Comparison of ENCODE assay signal across 14 cellular contexts in genomic region chr12:121196902-121197301, GRCh38. TPM values are rescaled to one million over a fixed set of nuclear protein-coding genes. Genes with fewer than 3 reads are reported as not detected.
DNase-seq lines count a peak whose midpoint lies in the region; ATAC-seq and TF ChIP-seq lines count a peak whose summit lies in the region.
"Had no signal": no experiment of that assay in that cellular context is flagged by ENCODE, and none has a peak within 500 bp of the region (broad histone marks: within the 10 kb centered on the region; RNA-seq: fewer than 3 reads in every experiment).

No MANE protein-coding gene starts in this region.

- H3K4me1 ChIP-seq in upper lobe of right lung (no peaks in the 10 kb centered on the region), SJCRH30 (peaks cover 14% of the 10 kb centered on the region)

- peak overlapping the region in 1 of 2 donors; percentile 1 for H3K4me3 Mint-ChIP-seq in stimulated activated naive CD8-positive, alpha-beta T cell treated with anti-CD3 and anti-CD28 coated beads, Interleukin-15, amount 100 ng/mL, for 72 hours
- H3K4me3 Mint-ChIP-seq: HFFc6; stimulated activated effector memory CD8-positive, alpha-beta T cell treated with anti-CD3 and anti-CD28 coated beads, Interleukin-12 subunit alpha, Interleukin-12 subunit beta, amount 100 ng/mL, for 72 hours had no signal

- H3K4me3 ChIP-seq in upper lobe of right lung (no peak overlapping the region), SJCRH30 (no peak overlapping the region)

- no peak for TF ChIP-seq CTCF in upper lobe of right lung (IDR thresholded peaks at IDR 0.05)

- no peaks in the 10 kb centered on the region for H3K9me3 ChIP-seq in upper lobe of right lung
- H3K9me3 ChIP-seq in SJCRH30 (replicated peaks) = no peaks in the 10 kb centered on the region

- no peaks in the 10 kb centered on the region for H3K9me3 Mint-ChIP-seq in stimulated activated naive CD8-positive, alpha-beta T cell treated with anti-CD3 and anti-CD28 coated beads, Interleukin-15, amount 100 ng/mL, for 72 hours
- H3K9me3 Mint-ChIP-seq: CD4-positive, CD25-positive, alpha-beta regulatory T cell; HFFc6; stimulated activated effector memory CD8-positive, alpha-beta T cell treated with anti-CD3 and anti-CD28 coated beads, Interleukin-12 subunit alpha, Interleukin-12 subunit beta, amount 100 ng/mL, for 72 hours had no signal

- DNase-seq in stimulated activated naive CD8-positive, alpha-beta T cell treated with anti-CD3 and anti-CD28 coated beads, Interleukin-15, Interleukin-2, amounts not matched to agents 100 U/mL and 50 U/mL, for 24 hours = no peak
- DNase-seq in stimulated activated naive CD8-positive, alpha-beta T cell treated with anti-CD3 and anti-CD28 coated beads, Interleukin-15, amount 100 ng/mL, for 72 hours = no peak
- DNase-seq in SIG-M5 treated with dmso at 0.1 percent for 504 hours (lab: John Stamatoyannopoulos, UW; ENCODE audit: unreplicated experiment) (peak; percentile 97), globus pallidus (ENCODE audit: low spot score) (peak; percentile 55), upper lobe of right lung (no peak), NCI-H2196 (lab: John Stamatoyannopoulos, UW; ENCODE audit: unreplicated experiment) (no peak), SJCRH30 (no peak)
- DNase-seq: activated effector memory CD4-positive, alpha-beta T cell treated with Interleukin-2 at 50 U/mL for 16 hours; HFFc6; NCI-H1105 treated with DMSO at 0.1 percent for 48 hours; NCI-H82 had no signal

- H3K27me3 ChIP-seq in upper lobe of right lung = no peaks in the 10 kb centered on the region
- H3K27me3 ChIP-seq in SJCRH30 = no peaks in the 10 kb centered on the region

- intact Hi-C loops in upper lobe of right lung (cut with DNase I) = no loop called here

- peak; percentile 43 for ATAC-seq in stimulated activated naive CD8-positive, alpha-beta T cell treated with anti-CD3 and anti-CD28 coated beads, Interleukin-15, Interleukin-2, amounts not matched to agents 100 U/mL and 50 U/mL, for 24 hours
- ATAC-seq in stimulated activated naive CD8-positive, alpha-beta T cell treated with anti-CD3 and anti-CD28 coated beads, Interleukin-15, amount 100 ng/mL, for 72 hours = no peak
- ATAC-seq in upper lobe of right lung (peak; percentile 94), HG03139 (IDR thresholded peaks at IDR 0.05; ENCODE audit: unreplicated experiment) (no peak)
- ATAC-seq: stimulated activated effector memory CD8-positive, alpha-beta T cell treated with anti-CD3 and anti-CD28 coated beads, Interleukin-12 subunit alpha, Interleukin-12 subunit beta, amount 100 ng/mL, for 72 hours had no signal

- peak overlapping the region in 1 of 2 donors; percentile 44 for H3K27ac Mint-ChIP-seq in stimulated activated naive CD8-positive, alpha-beta T cell treated with anti-CD3 and anti-CD28 coated beads, Interleukin-15, amount 100 ng/mL, for 72 hours
- H3K27ac Mint-ChIP-seq: HFFc6; stimulated activated effector memory CD8-positive, alpha-beta T cell treated with anti-CD3 and anti-CD28 coated beads, Interleukin-12 subunit alpha, Interleukin-12 subunit beta, amount 100 ng/mL, for 72 hours had no signal

- H3K27me3 Mint-ChIP-seq in stimulated activated naive CD8-positive, alpha-beta T cell treated with anti-CD3 and anti-CD28 coated beads, Interleukin-15, amount 100 ng/mL, for 72 hours = no peaks in the 10 kb centered on the region

- H3K36me3 ChIP-seq in upper lobe of right lung = no peaks in the 10 kb centered on the region
- no peaks in the 10 kb centered on the region for H3K36me3 ChIP-seq in SJCRH30

- H3K4me1 Mint-ChIP-seq in stimulated activated naive CD8-positive, alpha-beta T cell treated with anti-CD3 and anti-CD28 coated beads, Interleukin-15, amount 100 ng/mL, for 72 hours = peaks cover 6% of the 10 kb centered on the region
- H3K4me1 Mint-ChIP-seq: stimulated activated effector memory CD8-positive, alpha-beta T cell treated with anti-CD3 and anti-CD28 coated beads, Interleukin-12 subunit alpha, Interleukin-12 subunit beta, amount 100 ng/mL, for 72 hours had no signal

- H3K27ac ChIP-seq in upper lobe of right lung (no peak overlapping the region), SJCRH30 (no peak overlapping the region)

RNA-seq across cellular contexts. Expression of gene P2RX4, which starts 13.0 kb away (rescaled TPM):
- 55.8 TPM for total RNA-seq in upper lobe of right lung
- total RNA-seq in SJCRH30 (2014; rRNA removed; shearing (Covaris generic)) = 5.7 and 6.1 TPM in 2 replicates

Comparison
In these comparisons a context has a peak if more than half of its experiments do, and no peak if none do; other contexts are left out.
1. ATAC-seq: peak in stimulated activated naive CD8-positive, alpha-beta T cell treated with anti-CD3 and anti-CD28 coated beads, Interleukin-15, Interleukin-2, amounts not matched to agents 100 U/mL and 50 U/mL, for 24 hours (single experiment) and upper lobe of right lung (single experiment); none in stimulated activated naive CD8-positive, alpha-beta T cell treated with anti-CD3 and anti-CD28 coated beads, Interleukin-15, amount 100 ng/mL, for 72 hours (single experiment) and HG03139 (single experiment).
2. DNase-seq: peak in SIG-M5 treated with dmso at 0.1 percent for 504 hours (single experiment) and globus pallidus (single experiment); none in stimulated activated naive CD8-positive, alpha-beta T cell treated with anti-CD3 and anti-CD28 coated beads, Interleukin-15, Interleukin-2, amounts not matched to agents 100 U/mL and 50 U/mL, for 24 hours (single experiment), stimulated activated naive CD8-positive, alpha-beta T cell treated with anti-CD3 and anti-CD28 coated beads, Interleukin-15, amount 100 ng/mL, for 72 hours (0 of 2), upper lobe of right lung (single experiment), NCI-H2196 (single experiment) and SJCRH30 (0 of 2).